ENCODE assay signal across 20 cellular contexts in genomic region chr13:44106231-44107152, GRCh38.
A peak's percentile ranks its signal among the peaks of the same experiment; 100 is the strongest.
DNase-seq lines count a peak whose midpoint lies in the region; ATAC-seq and TF ChIP-seq lines count a peak whose summit lies in the region.
"Had no signal": no experiment of that assay in that cellular context is flagged by ENCODE, and none has a peak within 500 bp of the region (broad histone marks: within the 10 kb centered on the region; RNA-seq: fewer than 3 reads in every experiment).

No MANE protein-coding gene starts in this region.

- H3K9ac ChIP-seq in duodenal mucosa (ENCODE audit: low read depth in 1 of 2, low read length in 2 of 2) (no peak overlapping the region), mucosa of rectum (ENCODE audit: low read depth in 1 of 2, low read length in 2 of 2) (no peak overlapping the region), subcutaneous abdominal adipose tissue (ENCODE audit: low read length in 5 of 5) (no peak overlapping the region)

- POLR2A ChIA-PET in PC-9 (lab: Charles Lee; ENCODE audit: unreplicated experiment), result interaction anchor here (1.0 kb wide), 1 partner anchor 35 kb away, joined by 9 read pairs; no protein-coding TSS in a partner anchor
- POLR2A ChIA-PET in activated CD8-positive, alpha-beta T cell treated with anti-CD3 and anti-CD28 coated beads, Interleukin-2, amount 10 ng/mL, durations not matched to agents 7 days and 5 days (lab: Charles Lee), result no interaction called here

- peak overlapping the region in 1 of 6 donors; percentile 41 for H3K27ac Mint-ChIP-seq in immature natural killer cell
- no peak overlapping the region for H3K27ac Mint-ChIP-seq in activated CD8-positive, alpha-beta T cell treated with anti-CD3 and anti-CD28 coated beads, Interleukin-2, amount 10 ng/mL, durations not matched to agents 7 days and 5 days
- H3K27ac Mint-ChIP-seq: activated naive CD8-positive, alpha-beta T cell treated with anti-CD3 and anti-CD28 coated beads, Interleukin-2, amount 10 ng/mL, durations not matched to agents 7 days and 5 days had no signal

- no peak overlapping the region for H3K4me3 Mint-ChIP-seq in immature natural killer cell
- H3K4me3 Mint-ChIP-seq in activated CD8-positive, alpha-beta T cell treated with anti-CD3 and anti-CD28 coated beads, Interleukin-2, amount 10 ng/mL, durations not matched to agents 7 days and 5 days, result no peak overlapping the region
- H3K4me3 Mint-ChIP-seq: activated naive CD8-positive, alpha-beta T cell treated with anti-CD3 and anti-CD28 coated beads, Interleukin-2, amount 10 ng/mL, durations not matched to agents 7 days and 5 days had no signal

- BruUV-seq in PC-9 (replicated peaks; lab: Mats Ljungman, UMichigan), result no TSS peak

- H3K9me3 Mint-ChIP-seq in immature natural killer cell, result peaks cover 0 to 6% (median 3%) of the 10 kb centered on the region in 6 donors
- H3K9me3 Mint-ChIP-seq in activated CD8-positive, alpha-beta T cell treated with anti-CD3 and anti-CD28 coated beads, Interleukin-2, amount 10 ng/mL, durations not matched to agents 7 days and 5 days (ENCODE audit: insufficient read depth), result peaks cover 5% of the 10 kb centered on the region

- H3K36me3 ChIP-seq in PC-9 (ENCODE audit: low read depth) (no peaks in the 10 kb centered on the region), duodenal mucosa (ENCODE audit: control insufficient read depth in 1 of 2, insufficient read depth in 2 of 2, low read length in 2 of 2) (no peaks in the 10 kb centered on the region), mucosa of rectum (ENCODE audit: control insufficient read depth in 2 of 2, insufficient read depth in 2 of 2, low read length in 2 of 2) (no peaks in the 10 kb centered on the region), subcutaneous abdominal adipose tissue (ENCODE audit: control insufficient read depth in 5 of 5, insufficient read depth in 5 of 5, low read length in 5 of 5) (no peaks in the 10 kb centered on the region)
- H3K36me3 ChIP-seq: left lung, MG63, WERI-Rb-1 had no signal

- H4K20me1 ChIP-seq in PC-9 (ENCODE audit: insufficient read depth), result no peaks in the 10 kb centered on the region

- H3K27ac ChIP-seq in PC-9 (peak overlapping the region; percentile 39; the same call in 1 of the 2 replicates), duodenal mucosa (ENCODE audit: low read depth, low read length) (peak overlapping the region; percentile 34), mucosa of rectum (ENCODE audit: low read depth in 2 of 2, low read length in 2 of 2) (peak overlapping the region; percentile 75 to 81), subcutaneous abdominal adipose tissue (ENCODE audit: low read depth, low read length) (peak overlapping the region; percentile 12)
- H3K27ac ChIP-seq: body of pancreas, left lung, psoas muscle, WERI-Rb-1 had no signal

- peaks cover 0 to 5% (median 3%) of the 10 kb centered on the region in 3 donors for H3K36me3 Mint-ChIP-seq in immature natural killer cell
- H3K36me3 Mint-ChIP-seq in activated CD8-positive, alpha-beta T cell treated with anti-CD3 and anti-CD28 coated beads, Interleukin-2, amount 10 ng/mL, durations not matched to agents 7 days and 5 days (ENCODE audit: low read depth), result no peaks in the 10 kb centered on the region
- H3K36me3 Mint-ChIP-seq: activated naive CD8-positive, alpha-beta T cell treated with anti-CD3 and anti-CD28 coated beads, Interleukin-2, amount 10 ng/mL, durations not matched to agents 7 days and 5 days had no signal

- peaks cover 18% of the 10 kb centered on the region for H3F3A ChIP-seq in PC-9 (ENCODE audit: insufficient read depth, low read depth)

- ATAC-seq in activated CD8-positive, alpha-beta T cell treated with anti-CD3 and anti-CD28 coated beads, Interleukin-2, amount 10 ng/mL, durations not matched to agents 7 days and 5 days, result no peak
- no peak for ATAC-seq in GM19324 (IDR thresholded peaks at IDR 0.05; ENCODE audit: low FRiP score, unreplicated experiment)
- ATAC-seq: body of pancreas, left lung, SK-N-SH treated with all-trans-retinoic acid at 6 μM for 48 hours had no signal

- H3K27me3 Mint-ChIP-seq in immature natural killer cell (ENCODE audit: low read depth in 3 of 3), result peaks cover 0 to 2% (median 0%) of the 10 kb centered on the region in 3 donors
- H3K27me3 Mint-ChIP-seq in activated CD8-positive, alpha-beta T cell treated with anti-CD3 and anti-CD28 coated beads, Interleukin-2, amount 10 ng/mL, durations not matched to agents 7 days and 5 days (ENCODE audit: low read depth), result no peaks in the 10 kb centered on the region

- H3K4me1 Mint-ChIP-seq in immature natural killer cell, result peaks cover 0 to 3% of the 10 kb centered on the region in 2 donors
- no peaks in the 10 kb centered on the region for H3K4me1 Mint-ChIP-seq in activated CD8-positive, alpha-beta T cell treated with anti-CD3 and anti-CD28 coated beads, Interleukin-2, amount 10 ng/mL, durations not matched to agents 7 days and 5 days (ENCODE audit: low read depth)
- H3K4me1 Mint-ChIP-seq: activated naive CD8-positive, alpha-beta T cell treated with anti-CD3 and anti-CD28 coated beads, Interleukin-2, amount 10 ng/mL, durations not matched to agents 7 days and 5 days had no signal

- H3K9me3 ChIP-seq in PC-9 (ENCODE audit: insufficient read depth, low read depth) (0 out of 2 replicates have a peak, but pooled peaks cover under 1% of the 10 kb centered on the region), duodenal mucosa (ENCODE audit: control insufficient read depth in 1 of 2, low read length in 2 of 2) (no peaks in the 10 kb centered on the region), mucosa of rectum (ENCODE audit: control insufficient read depth in 2 of 2, low read length in 2 of 2) (no peaks in the 10 kb centered on the region), subcutaneous abdominal adipose tissue (ENCODE audit: control insufficient read depth in 5 of 5, low read length in 5 of 5) (no peaks in the 10 kb centered on the region)
- H3K9me3 ChIP-seq: body of pancreas had no signal

- H3K9me2 ChIP-seq in PC-9 (ENCODE audit: insufficient read depth), result no peaks in the 10 kb centered on the region

- peak; percentile 6 to 40 for DNase-seq in PC-9
- DNase-seq in HCEC 1CT, result no peak
- no peak for DNase-seq in immature natural killer cell
- DNase-seq in activated CD8-positive, alpha-beta T cell treated with anti-CD3 and anti-CD28 coated beads, Interleukin-2, amount 10 ng/mL, durations not matched to agents 7 days and 5 days, result no peak
- DNase-seq: activated CD8-positive, alpha-beta memory T cell treated with anti-CD3 and anti-CD28 coated beads, Interleukin-2, amount 50 U/mL, for 48 hours; activated naive CD8-positive, alpha-beta T cell treated with anti-CD3 and anti-CD28 coated beads, Interleukin-2, amount 10 ng/mL, durations not matched to agents 7 days and 5 days; body of pancreas; DMS153; head of caudate nucleus; left lung; MG63; NCI-H1436; NCI-H524; psoas muscle; WERI-Rb-1 had no signal

- H3K27me3 ChIP-seq in PC-9 (ENCODE audit: insufficient read depth, low read depth) (no peaks in the 10 kb centered on the region), duodenal mucosa (ENCODE audit: control insufficient read depth in 1 of 2, insufficient read depth in 2 of 2, low read length in 2 of 2) (no peaks in the 10 kb centered on the region), mucosa of rectum (ENCODE audit: control insufficient read depth in 2 of 2, insufficient read depth in 2 of 2, low read length in 2 of 2) (no peaks in the 10 kb centered on the region), subcutaneous abdominal adipose tissue (ENCODE audit: control insufficient read depth in 5 of 5, insufficient read depth in 4 of 5, low read length in 5 of 5) (no peaks in the 10 kb centered on the region)
- H3K27me3 ChIP-seq: body of pancreas, left lung, MG63 had no signal

- no peak overlapping the region for H2AFZ ChIP-seq in PC-9

- H3K4me3 ChIP-seq in PC-9, result no peak overlapping the region
- H3K4me3 ChIP-seq in duodenal mucosa (ENCODE audit: low read depth in 1 of 2, low read length in 2 of 2), result peak overlapping the region; percentile 4 to 31
- no peak overlapping the region for H3K4me3 ChIP-seq in mucosa of rectum (ENCODE audit: low read length in 2 of 2)
- peak overlapping the region in 1 of 5 donors; percentile 4 for H3K4me3 ChIP-seq in subcutaneous abdominal adipose tissue (ENCODE audit: low read depth in 1 of 5, low read length in 5 of 5)
- H3K4me3 ChIP-seq: body of pancreas, left lung, MG63, psoas muscle had no signal

- H3K4me2 ChIP-seq in PC-9, result peak overlapping the region; percentile 43; the same call in 1 of the 2 replicates

- no peak for TF ChIP-seq CTCF in PC-9 (conservative IDR thresholded peaks at IDR 0.05)

- H3K4me1 ChIP-seq in PC-9 (replicated peaks; ENCODE audit: insufficient read depth), result peaks cover 50% of the 10 kb centered on the region
- peaks cover 58 to 72% of the 10 kb centered on the region in 2 donors for H3K4me1 ChIP-seq in duodenal mucosa (ENCODE audit: control insufficient read depth in 1 of 2, insufficient read depth in 2 of 2, low read length in 2 of 2)
- peaks cover 59 to 73% of the 10 kb centered on the region in 2 donors for H3K4me1 ChIP-seq in mucosa of rectum (ENCODE audit: control insufficient read depth in 2 of 2, insufficient read depth in 2 of 2, low read length in 2 of 2)
- peaks cover 11 to 44% (median 36%) of the 10 kb centered on the region in 5 donors for H3K4me1 ChIP-seq in subcutaneous abdominal adipose tissue (ENCODE audit: control insufficient read depth in 5 of 5, insufficient read depth in 5 of 5, low read length in 5 of 5)
- H3K4me1 ChIP-seq: left lung had no signal

- no peaks in the 10 kb centered on the region for H3K79me2 ChIP-seq in PC-9 (ENCODE audit: low read depth)

- intact Hi-C loops in PC-9 (cut with micrococcal nuclease; ENCODE audit: unreplicated experiment), result loop anchor here (5.0 kb wide), 1 partner anchor 36 kb away; no protein-coding TSS in a partner anchor

- CTCF ChIA-PET in PC-9 (lab: Charles Lee), result no interaction called here
- CTCF ChIA-PET in activated CD8-positive, alpha-beta T cell treated with anti-CD3 and anti-CD28 coated beads, Interleukin-2, amount 10 ng/mL, durations not matched to agents 7 days and 5 days (lab: Charles Lee), result interaction anchor here (1.6 kb wide), 1 partner anchor 11 kb away, joined by 4 read pairs; no protein-coding TSS in a partner anchor

Comparison
In these comparisons a context has a peak if more than half of its experiments do, and no peak if none do; other contexts are left out.
1. DNase-seq: peak in PC-9 (2 of 2); none in HCEC 1CT (single experiment), immature natural killer cell (0 of 3) and activated CD8-positive, alpha-beta T cell treated with anti-CD3 and anti-CD28 coated beads, Interleukin-2, amount 10 ng/mL, durations not matched to agents 7 days and 5 days (single experiment).
2. H3K27ac ChIP-seq: peak in every context shown above with its lines; median percentile 78 in mucosa of rectum; 39 in PC-9; 34 in duodenal mucosa; 12 in subcutaneous abdominal adipose tissue.
3. H3K4me3 ChIP-seq: peak in duodenal mucosa (2 of 2); none in PC-9 (single experiment) and mucosa of rectum (0 of 2).